Comparison of ENCODE assay signal across 18 cellular contexts in genomic region chr16:85724126-85724879, GRCh38. TPM values are rescaled to one million over a fixed set of nuclear protein-coding genes. Genes with fewer than 3 reads are reported as not detected.
DNase-seq lines count a peak whose midpoint lies in the region; ATAC-seq and TF ChIP-seq lines count a peak whose summit lies in the region.
"Had no signal": no experiment of that assay in that cellular context is flagged by ENCODE, and none has a peak within 500 bp of the region (broad histone marks: within the 10 kb centered on the region; RNA-seq: fewer than 3 reads in every experiment).

No MANE protein-coding gene starts in this region.

- no peaks in the 10 kb centered on the region for H3K4me1 Mint-ChIP-seq in stimulated activated naive CD8-positive, alpha-beta T cell treated with anti-CD3 and anti-CD28 coated beads, Interleukin-15, Interleukin-2, amounts not matched to agents 100 ng/mL and 50 ng/mL, for 24 hours (ENCODE audit: low read depth)
- H3K4me1 Mint-ChIP-seq in stimulated activated naive CD8-positive, alpha-beta T cell treated with anti-CD3 and anti-CD28 coated beads, Interleukin-15, amount 100 ng/mL, for 72 hours: peaks cover 1% of the 10 kb centered on the region
- H3K4me1 Mint-ChIP-seq in brain (peaks cover 51% of the 10 kb centered on the region), naive B cell (peaks cover 17 to 26% (median 24%) of the 10 kb centered on the region in 3 donors)

- H3K27me3 Mint-ChIP-seq in stimulated activated naive CD8-positive, alpha-beta T cell treated with anti-CD3 and anti-CD28 coated beads, Interleukin-15, Interleukin-2, amounts not matched to agents 100 ng/mL and 50 ng/mL, for 24 hours: no peaks in the 10 kb centered on the region
- no peaks in the 10 kb centered on the region for H3K27me3 Mint-ChIP-seq in stimulated activated naive CD8-positive, alpha-beta T cell treated with anti-CD3 and anti-CD28 coated beads, Interleukin-15, amount 100 ng/mL, for 72 hours
- peaks cover 4% of the 10 kb centered on the region for H3K27me3 Mint-ChIP-seq in brain
- no peaks in the 10 kb centered on the region for H3K27me3 Mint-ChIP-seq in naive B cell

- H3K27ac Mint-ChIP-seq in stimulated activated naive CD8-positive, alpha-beta T cell treated with anti-CD3 and anti-CD28 coated beads, Interleukin-15, Interleukin-2, amounts not matched to agents 100 ng/mL and 50 ng/mL, for 24 hours: peak overlapping the region; percentile 8
- H3K27ac Mint-ChIP-seq in stimulated activated naive CD8-positive, alpha-beta T cell treated with anti-CD3 and anti-CD28 coated beads, Interleukin-15, amount 100 ng/mL, for 72 hours: no peak overlapping the region
- H3K27ac Mint-ChIP-seq in brain: peak overlapping the region in 3 of 5 experiments; percentile 40 to 73 (median 49)
- H3K27ac Mint-ChIP-seq in naive B cell: peak overlapping the region in 5 of 6 donors; percentile 33 to 89 (median 61)
- H3K27ac Mint-ChIP-seq: CD8-positive, alpha-beta T cell; HFFc6 had no signal

- no peak overlapping the region for H3K4me3 Mint-ChIP-seq in stimulated activated naive CD8-positive, alpha-beta T cell treated with anti-CD3 and anti-CD28 coated beads, Interleukin-15, Interleukin-2, amounts not matched to agents 100 ng/mL and 50 ng/mL, for 24 hours
- H3K4me3 Mint-ChIP-seq in stimulated activated naive CD8-positive, alpha-beta T cell treated with anti-CD3 and anti-CD28 coated beads, Interleukin-15, amount 100 ng/mL, for 72 hours: no peak overlapping the region
- H3K4me3 Mint-ChIP-seq in brain (no peak overlapping the region), naive B cell (no peak overlapping the region)
- H3K4me3 Mint-ChIP-seq: CD8-positive, alpha-beta T cell; HFFc6 had no signal

- TF ChIP-seq CTCF in brain (conservative IDR thresholded peaks at IDR 0.05): no peak

- H3K36me3 Mint-ChIP-seq in stimulated activated naive CD8-positive, alpha-beta T cell treated with anti-CD3 and anti-CD28 coated beads, Interleukin-15, Interleukin-2, amounts not matched to agents 100 ng/mL and 50 ng/mL, for 24 hours (ENCODE audit: low read depth): peaks cover 4% of the 10 kb centered on the region
- no peaks in the 10 kb centered on the region for H3K36me3 Mint-ChIP-seq in brain
- H3K36me3 Mint-ChIP-seq in naive B cell: peaks cover 0 to 29% of the 10 kb centered on the region in 2 donors

- no peaks in the 10 kb centered on the region for H3K9me3 Mint-ChIP-seq in stimulated activated naive CD8-positive, alpha-beta T cell treated with anti-CD3 and anti-CD28 coated beads, Interleukin-15, Interleukin-2, amounts not matched to agents 100 ng/mL and 50 ng/mL, for 24 hours
- no peaks in the 10 kb centered on the region for H3K9me3 Mint-ChIP-seq in stimulated activated naive CD8-positive, alpha-beta T cell treated with anti-CD3 and anti-CD28 coated beads, Interleukin-15, amount 100 ng/mL, for 72 hours
- H3K9me3 Mint-ChIP-seq in brain (peaks cover 0 to 5% (median 3%) of the 10 kb centered on the region in 5 experiments), naive B cell (no peaks in the 10 kb centered on the region)
- H3K9me3 Mint-ChIP-seq: CD8-positive, alpha-beta T cell; HFFc6 had no signal

- no peak for ATAC-seq in stimulated activated naive CD8-positive, alpha-beta T cell treated with anti-CD3 and anti-CD28 coated beads, Interleukin-15, amount 100 ng/mL, for 72 hours
- no peak for ATAC-seq in naive B cell (ENCODE audit: low read depth in 2 of 2)
- ATAC-seq in HG02885 (IDR thresholded peaks at IDR 0.05; ENCODE audit: poor library complexity, unreplicated experiment): no peak
- ATAC-seq: CD8-positive, alpha-beta T cell had no signal

- DNase-seq in stimulated activated naive CD8-positive, alpha-beta T cell treated with anti-CD3 and anti-CD28 coated beads, Interleukin-15, amount 100 ng/mL, for 72 hours: no peak
- DNase-seq in naive B cell: no peak
- DNase-seq in activated T-cell treated with anti-CD3 and anti-CD28 coated beads for 4 hours: no peak
- DNase-seq in NCI-H82 treated with DMSO at 0.1 percent for 48 hours (lab: John Stamatoyannopoulos, UW; ENCODE audit: unreplicated experiment): no peak
- DNase-seq: CD8-positive, alpha-beta T cell; DMS79 treated with DMSO at 0.1 percent for 48 hours; H7; HFFc6; Kasumi-1; MM.1S; NCI-H1105 treated with DMSO at 0.1 percent for 48 hours; NCI-H510A; NCI-H774; PC-9; SJCRH30 had no signal

RNA-seq across cellular contexts. Expression of gene C16orf74, which starts 26.6 kb away (rescaled TPM):
- polyA plus RNA-seq in brain (ENCODE audit: insufficient read depth, low read depth, low replicate concordance) (2.3 TPM), naive B cell (ENCODE audit: low read depth in 6 of 6) (100 to 1,000 TPM; 106 to 243 (median 143) TPM)

RNA-seq across cellular contexts. Expression of gene GINS2, which starts 35.5 kb away (rescaled TPM):
- polyA plus RNA-seq in brain (ENCODE audit: insufficient read depth, low read depth, low replicate concordance) (38.2 TPM), naive B cell (ENCODE audit: low read depth in 6 of 6) (1 to 10 TPM in 4 of 6 donors, under 1 TPM in 1, not detected in 1; 0.54 to 2.0 (median 1.3) TPM)

Comparison
In these comparisons a context has a peak if more than half of its experiments do, and no peak if none do; other contexts are left out.
1. H3K27ac Mint-ChIP-seq: peak in stimulated activated naive CD8-positive, alpha-beta T cell treated with anti-CD3 and anti-CD28 coated beads, Interleukin-15, Interleukin-2, amounts not matched to agents 100 ng/mL and 50 ng/mL, for 24 hours (single experiment), brain (3 of 5) and naive B cell (5 of 6); none in stimulated activated naive CD8-positive, alpha-beta T cell treated with anti-CD3 and anti-CD28 coated beads, Interleukin-15, amount 100 ng/mL, for 72 hours (0 of 2).
2. RNA of gene C16orf74, which starts 26.6 kb away (polyA plus RNA-seq): 106 to 243 TPM in naive B cell; 2.3 TPM in brain (single experiment); every median in the first group is over 10 times any median in the second.
3. RNA of gene GINS2, which starts 35.5 kb away (polyA plus RNA-seq): 38.2 TPM in brain (single experiment); 0.54 to 2.0 TPM in naive B cell; every median in the first group is over 10 times any median in the second.